ENCODE assay signal across 1 cellular context in genomic region chr18:54148678-54149077, GRCh38.
TF ChIP-seq lines count a peak whose summit lies in the region.

No MANE protein-coding gene starts in this region.

TF ChIP-seq in HCT116, 20 proteins besides CTCF, POLR2A, EP300 and RAD21 (continued from another document):
- no peak for TF ChIP-seq ZBTB33 (IDR thresholded peaks at IDR 0.05; ENCODE audit: extremely low read depth, insufficient replicate concordance, low read length)
- TF ChIP-seq CEBPB (IDR thresholded peaks at IDR 0.05; ENCODE audit: low read depth), result no peak
- no peak for TF ChIP-seq EGR1 (IDR thresholded peaks at IDR 0.05; ENCODE audit: low read depth)
- TF ChIP-seq ZFX (IDR thresholded peaks at IDR 0.05), result no peak
- TF ChIP-seq, protein P1, sequence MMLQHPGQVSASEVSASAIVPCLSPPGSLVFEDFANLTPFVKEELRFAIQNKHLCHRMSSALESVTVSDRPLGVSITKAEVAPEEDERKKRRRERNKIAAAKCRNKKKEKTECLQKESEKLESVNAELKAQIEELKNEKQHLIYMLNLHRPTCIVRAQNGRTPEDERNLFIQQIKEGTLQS (IDR thresholded peaks at IDR 0.05), result no peak
- no peak for TF ChIP-seq ELF1 (IDR thresholded peaks at IDR 0.05; ENCODE audit: borderline replicate concordance, low read depth)
- TF ChIP-seq, protein P2, sequence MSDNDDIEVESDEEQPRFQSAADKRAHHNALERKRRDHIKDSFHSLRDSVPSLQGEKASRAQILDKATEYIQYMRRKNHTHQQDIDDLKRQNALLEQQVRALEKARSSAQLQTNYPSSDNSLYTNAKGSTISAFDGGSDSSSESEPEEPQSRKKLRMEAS (IDR thresholded peaks at IDR 0.05), result no peak
TF ChIP-seq in HCT116: peak in this region for 0.
